In the genomic region with DNA sequence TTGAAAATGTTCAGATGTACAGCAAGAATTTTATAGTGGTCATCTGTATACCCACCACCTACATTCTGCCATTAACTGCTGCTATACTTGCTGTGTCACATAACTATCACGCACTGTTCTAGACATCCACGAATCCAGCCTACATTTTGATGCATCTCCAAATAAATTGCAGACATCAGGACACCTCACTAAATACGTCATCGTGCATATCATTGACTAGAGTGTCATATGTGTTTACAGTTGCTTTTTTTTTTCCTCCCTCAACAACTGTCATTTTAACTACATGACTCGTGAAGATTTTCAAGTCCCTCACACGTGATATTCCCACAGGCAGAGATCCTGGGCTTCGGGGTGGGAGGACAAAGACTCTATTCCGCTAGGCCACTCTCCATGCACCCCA, we compare ENCODE assay signal across 9 cellular contexts. TPM values are rescaled to one million over a fixed set of nuclear protein-coding genes. Genes with fewer than 3 reads are reported as not detected.
DNase-seq lines count a peak whose midpoint lies in the region; FAIRE-seq and TF ChIP-seq lines count a peak whose summit lies in the region.
"Had no signal": no experiment of that assay in that cellular context is flagged by ENCODE, and none has a peak within 500 bp of the region (broad histone marks: within the 10 kb centered on the region; RNA-seq: fewer than 3 reads in every experiment).

No MANE protein-coding gene starts in this region.

- H2AFZ ChIP-seq in astrocyte (ENCODE audit: low read depth, low read length) = no peak overlapping the region

- H3K9me3 Mint-ChIP-seq in astrocyte (ENCODE audit: unreplicated experiment) = no peaks in the 10 kb centered on the region

- H4K20me1 ChIP-seq in BLaER1 (peaks cover 2% of the 10 kb centered on the region), astrocyte (ENCODE audit: insufficient read depth, low read length) (peaks cover 9% of the 10 kb centered on the region)

- peaks cover 33% of the 10 kb centered on the region for H3K36me3 ChIP-seq in BLaER1
- H3K36me3 ChIP-seq in HUES64 (ENCODE audit: insufficient read depth, low read length) = peaks cover 11% of the 10 kb centered on the region
- no peaks in the 10 kb centered on the region for H3K36me3 ChIP-seq in astrocyte (ENCODE audit: insufficient read depth, low read length)
- no peaks in the 10 kb centered on the region for H3K36me3 ChIP-seq in mucosa of stomach (ENCODE audit: control insufficient read depth, insufficient read depth, low read length)

- H3K4me3 Mint-ChIP-seq in astrocyte (ENCODE audit: unreplicated experiment) = peak overlapping the region; percentile 93

- H3K27me3 ChIP-seq in BLaER1 = no peaks in the 10 kb centered on the region
- H3K27me3 ChIP-seq in HUES64 (ENCODE audit: insufficient read depth, low read length) = 0 out of 2 replicates have a peak, but pooled peaks cover 4% of the 10 kb centered on the region
- H3K27me3 ChIP-seq in astrocyte (ENCODE audit: insufficient read depth, low read length) = no peaks in the 10 kb centered on the region
- H3K27me3 ChIP-seq in mucosa of stomach (ENCODE audit: control insufficient read depth, insufficient read depth, low read length) = no peaks in the 10 kb centered on the region

- peak overlapping the region; percentile 79 for H3K4me3 ChIP-seq in BLaER1
- peak overlapping the region; percentile 89 for H3K4me3 ChIP-seq in HUES64 (ENCODE audit: low read length)
- H3K4me3 ChIP-seq in astrocyte (ENCODE audit: insufficient read depth, low read depth, low read length) = peak overlapping the region; percentile 63
- H3K4me3 ChIP-seq in mucosa of stomach (ENCODE audit: low read length) = peak overlapping the region; percentile 72

- H3K27ac ChIP-seq in BLaER1 (no peak overlapping the region), HUES64 (ENCODE audit: low read depth, low read length) (no peak overlapping the region), astrocyte (ENCODE audit: low read depth, low read length) (no peak overlapping the region)

- H3K9ac ChIP-seq in BLaER1 (peak overlapping the region; percentile 80), HUES64 (ENCODE audit: low read depth, low read length) (no peak overlapping the region), astrocyte (ENCODE audit: low read length) (no peak overlapping the region), mucosa of stomach (ENCODE audit: low read length) (no peak overlapping the region)

- 91% methylated on average over 8 of the region's 8 CpGs for WGBS in HUES64

- H3K4me1 Mint-ChIP-seq in astrocyte (ENCODE audit: low read depth, unreplicated experiment) = peaks cover 3% of the 10 kb centered on the region

- TF ChIP-seq CTCF in astrocyte (IDR thresholded peaks at IDR 0.05; ENCODE audit: insufficient read depth, low read depth, low read length) = no peak

- no peaks in the 10 kb centered on the region for H3K79me2 ChIP-seq in astrocyte (ENCODE audit: insufficient read depth, low read length)

- DNase-seq in astrocyte (ENCODE audit: low read depth) (no peak), NCI-H2227 treated with DMSO at 0.1 percent for 48 hours (lab: John Stamatoyannopoulos, UW) (no peak), NCI-H146 treated with DMSO at 0.1 percent for 48 hours (lab: John Stamatoyannopoulos, UW; ENCODE audit: unreplicated experiment) (no peak)
- no peak for DNase-seq in stimulated activated CD8-positive, alpha-beta memory T cell treated with anti-CD3 and anti-CD28 coated beads, Interleukin-4, amount 100 ng/mL, for 48 hours
- no peak for DNase-seq in stimulated activated CD4-positive, alpha-beta T cell treated with anti-CD3 and anti-CD28 coated beads, Interleukin-4, amount 100 ng/mL, for 24 hours
- DNase-seq: SIG-M5 had no signal

- H3K4me1 ChIP-seq in BLaER1 (peaks cover 47% of the 10 kb centered on the region), HUES64 (ENCODE audit: insufficient read depth, low read length) (no peaks in the 10 kb centered on the region; the same call in 1 of the 2 replicates), astrocyte (ENCODE audit: insufficient read depth, low read length) (peaks cover 5% of the 10 kb centered on the region), mucosa of stomach (ENCODE audit: control insufficient read depth, insufficient read depth, low read length) (peaks cover 4% of the 10 kb centered on the region)

- peaks cover 9% of the 10 kb centered on the region for H3K36me3 Mint-ChIP-seq in astrocyte (ENCODE audit: low read depth, unreplicated experiment)

- no peaks in the 10 kb centered on the region for H3K9me3 ChIP-seq in BLaER1
- no peaks in the 10 kb centered on the region for H3K9me3 ChIP-seq in HUES64 (ENCODE audit: insufficient read depth, low read depth, low read length)
- H3K9me3 ChIP-seq in astrocyte (ENCODE audit: insufficient read depth, low read depth, low read length) = no peaks in the 10 kb centered on the region
- H3K9me3 ChIP-seq in mucosa of stomach (ENCODE audit: control insufficient read depth, low read length) = no peaks in the 10 kb centered on the region

- no peaks in the 10 kb centered on the region for H3K27me3 Mint-ChIP-seq in astrocyte (ENCODE audit: low read depth, unreplicated experiment)

- no peak for FAIRE-seq in astrocyte (lab: Jason Lieb, UNC)

- H3K4me2 ChIP-seq in BLaER1 (peak overlapping the region; percentile 90), astrocyte (ENCODE audit: low read length) (peak overlapping the region; percentile 92)

- H3K27ac Mint-ChIP-seq in astrocyte (ENCODE audit: unreplicated experiment) = peak overlapping the region; percentile 36

RNA-seq across cellular contexts. Expression of gene PCYOX1L, which starts 1.0 kb away (rescaled TPM):
- polyA plus RNA-seq in HUES64 (2013, experiment 1 of 2) = 7.4 TPM
- polyA plus RNA-seq in HUES64 (2013, experiment 2 of 2) = 10.0 TPM
- 16.6 and 21.8 TPM in 2 replicates for total RNA-seq in astrocyte

RNA-seq across cellular contexts. Expression of gene GRPEL2, which starts 13.5 kb away (rescaled TPM):
- polyA plus RNA-seq in HUES64 (2013, experiment 1 of 2) = 17.4 TPM
- 15.3 TPM for polyA plus RNA-seq in HUES64 (2013, experiment 2 of 2)
- total RNA-seq in astrocyte = 26.0 and 30.0 TPM in 2 replicates

RNA-seq across cellular contexts. Expression of gene IL17B, which starts 20.3 kb away (rescaled TPM):
- polyA plus RNA-seq in HUES64 (2013, experiment 1 of 2) = not detected
- not detected for polyA plus RNA-seq in HUES64 (2013, experiment 2 of 2)
- total RNA-seq in astrocyte = 0.54 and 0.60 TPM in 2 replicates
